8 cellular contexts compared by ENCODE assay signal in genomic region chr7:99615989-99616358, GRCh38. TPM values are rescaled to one million over a fixed set of nuclear protein-coding genes. Genes with fewer than 3 reads are reported as not detected.
DNase-seq lines count a peak whose midpoint lies in the region; ATAC-seq and TF ChIP-seq lines count a peak whose summit lies in the region.

No MANE protein-coding gene starts in this region.

- H3K36me3 Mint-ChIP-seq in T-helper 17 cell (ENCODE audit: low read depth), result peaks cover 3% of the 10 kb centered on the region

- H3K9me3 ChIP-seq in T-helper 17 cell (ENCODE audit: control insufficient read depth, low read length, poor library complexity, severe bottlenecking), result no peaks in the 10 kb centered on the region
- no peaks in the 10 kb centered on the region for H3K9me3 ChIP-seq in gastroesophageal sphincter

- no peak for DNase-seq in H7
- no peak for DNase-seq in T-helper 17 cell
- DNase-seq in NCI-H1694 (lab: John Stamatoyannopoulos, UW), result no peak
- no peak for DNase-seq in NCI-H1048 (lab: John Stamatoyannopoulos, UW)
- no peak for DNase-seq in erythroblast (lab: John Stamatoyannopoulos, UW)

- H3K4me1 ChIP-seq in gastroesophageal sphincter, result peaks cover 0 to 25% (median 7%) of the 10 kb centered on the region in 3 donors

- H3K27ac Mint-ChIP-seq in T-helper 17 cell, result peak overlapping the region; percentile 95

- WGBS in gastroesophageal sphincter (ENCODE audit: low coverage in 1 of 2), 2 donors, result 90% methylated on average over 2 of the region's 5 CpGs; no CpG with 5 or more reads in 1 of the 2 donors

- no peak for TF ChIP-seq CTCF in gastroesophageal sphincter (IDR thresholded peaks at IDR 0.05)

- H3K36me3 ChIP-seq in H7 (replicated peaks; ENCODE audit: control insufficient read depth, insufficient read depth, low read length), result peaks cover 19% of the 10 kb centered on the region
- peaks cover 0 to 29% of the 10 kb centered on the region in 2 donors for H3K36me3 ChIP-seq in gastroesophageal sphincter

- H3K4me3 ChIP-seq in H7 (ENCODE audit: insufficient read depth, low read depth, low read length), result peak overlapping the region; percentile 94
- H3K4me3 ChIP-seq in gastroesophageal sphincter, result peak overlapping the region; percentile 86 to 96
- H3K4me3 ChIP-seq in skin epidermis, result peak overlapping the region in 6 of 7 experiments; percentile 68 to 94 (median 83)

- H3K27me3 Mint-ChIP-seq in T-helper 17 cell, result no peaks in the 10 kb centered on the region

- H3K4me3 Mint-ChIP-seq in T-helper 17 cell, result peak overlapping the region; percentile 95

- H3K4me1 Mint-ChIP-seq in T-helper 17 cell, result peaks cover 30% of the 10 kb centered on the region

- ATAC-seq in T-helper 17 cell (no peak), gastroesophageal sphincter (no peak), HG02973 (IDR thresholded peaks at IDR 0.05; ENCODE audit: unreplicated experiment) (no peak)

- H3K27ac ChIP-seq in gastroesophageal sphincter, result peak overlapping the region in 3 of 4 donors; percentile 88 to 92 (median 88)
- H3K27ac ChIP-seq in skin epidermis, result peak overlapping the region in 1 of 21 experiments; percentile 93

- no peak for TF ChIP-seq POLR2A in gastroesophageal sphincter (IDR thresholded peaks at IDR 0.05)
- no peak for TF ChIP-seq POLR2A in erythroblast (IDR thresholded peaks at IDR 0.05; ENCODE audit: low read length)

- TF ChIP-seq EP300 in gastroesophageal sphincter (IDR thresholded peaks at IDR 0.05), result no peak

- H3K27me3 ChIP-seq in H7 (ENCODE audit: control insufficient read depth, insufficient read depth, low read length), result no peaks in the 10 kb centered on the region
- no peaks in the 10 kb centered on the region for H3K27me3 ChIP-seq in gastroesophageal sphincter

RNA-seq across cellular contexts. Expression of gene ZSCAN25, which starts 0.8 kb away (rescaled TPM):
- total RNA-seq in H7 (2014; rRNA removed; shearing (Covaris generic)), result 12.5 and 13.2 TPM in 2 replicates
- total RNA-seq in T-helper 17 cell, result 10 to 100 TPM; 29.8 to 34.4 TPM
- total RNA-seq in gastroesophageal sphincter, result 10 to 100 TPM; 10.9 to 26.5 (median 18.4) TPM

RNA-seq across cellular contexts. Expression of gene TMEM225B, which starts 17.9 kb away (rescaled TPM):
- 0.48 and 0.52 TPM in 2 replicates for total RNA-seq in H7 (2014; rRNA removed; shearing (Covaris generic))
- 1 to 10 TPM in 1 of 2 donors, under 1 TPM in 1; 0.96 to 1.4 TPM for total RNA-seq in T-helper 17 cell
- total RNA-seq in gastroesophageal sphincter, result 1 to 10 TPM in 2 of 4 donors, not detected in 2; 1.6 to 2.2 TPM

RNA-seq across cellular contexts. Expression of gene ZNF655, which starts 57.5 kb away (rescaled TPM):
- total RNA-seq in H7 (2014; rRNA removed; shearing (Covaris generic)), result 37.6 and 58.6 TPM in 2 replicates
- total RNA-seq in T-helper 17 cell, result 100 to 1,000 TPM; 134 to 135 TPM
- 100 to 1,000 TPM; 115 to 191 (median 116) TPM for total RNA-seq in gastroesophageal sphincter
